In genomic region chr11:105881027-105881426, GRCh38 we compare ENCODE assay signal across 23 cellular contexts.
"Had no signal": no experiment of that assay in that cellular context is flagged by ENCODE, and none has a peak within 500 bp of the region (broad histone marks: within the 10 kb centered on the region; RNA-seq: fewer than 3 reads in every experiment).

No MANE protein-coding gene starts in this region.

- H3K9me3 ChIP-seq: adrenal gland, MG63, SK-N-SH had no signal

- DNase-seq: activated CD4-positive, alpha-beta T cell treated with anti-CD3 and anti-CD28 coated beads for 36 hours; activated CD8-positive, alpha-beta memory T cell treated with anti-CD3 and anti-CD28 coated beads, Interleukin-2, amount 50 U/mL, for 48 hours; activated CD8-positive, alpha-beta T cell treated with anti-CD3 and anti-CD28 coated beads, Interleukin-2, amount 10 ng/mL, durations not matched to agents 7 days and 5 days; activated naive CD4-positive, alpha-beta T cell treated with anti-CD3 and anti-CD28 coated beads, Interleukin-2, amount 50 U/mL, for 16 hours; activated naive CD8-positive, alpha-beta T cell treated with anti-CD3 and anti-CD28 coated beads, Interleukin-2, amount 10 ng/mL, durations not matched to agents 7 days and 5 days; activated T-cell treated with anti-CD3 and anti-CD28 coated beads, Interleukin-2, amount 50 U/mL, for 1 hour; adrenal gland; anterior cingulate cortex; cerebellar nuclear complex; MG63; MV-4-11; NCI-H1092 treated with DMSO at 0.1 percent for 48 hours; NCI-H1436 treated with DMSO at 0.1 percent for 48 hours; NCI-H187; NCI-H524 treated with DMSO at 0.1 percent for 48 hours; NK-92 treated with Interleukin-12 subunit alpha and Interleukin-12 subunit beta, amount 100 ng/mL, for 24 hours; OCI-M1; RPMI8226; SK-N-SH; T-helper 1 cell; WERI-Rb-1 had no signal

- H3K27ac ChIP-seq: adrenal gland, WERI-Rb-1 had no signal

- H3K27me3 ChIP-seq: adrenal gland, MG63 had no signal

- ATAC-seq: activated CD4-positive, alpha-beta T cell treated with anti-CD3 and anti-CD28 coated beads for 36 hours; activated CD8-positive, alpha-beta T cell treated with anti-CD3 and anti-CD28 coated beads, Interleukin-2, amount 10 ng/mL, durations not matched to agents 7 days and 5 days; Panc1; Right ventricle myocardium inferior had no signal

- H3K4me1 ChIP-seq: adrenal gland had no signal

- H3K36me3 ChIP-seq: adrenal gland, MG63, WERI-Rb-1 had no signal

- H3K4me3 ChIP-seq: adrenal gland, MG63 had no signal
